ENCODE assay signal across 10 cellular contexts in the genomic region with DNA sequence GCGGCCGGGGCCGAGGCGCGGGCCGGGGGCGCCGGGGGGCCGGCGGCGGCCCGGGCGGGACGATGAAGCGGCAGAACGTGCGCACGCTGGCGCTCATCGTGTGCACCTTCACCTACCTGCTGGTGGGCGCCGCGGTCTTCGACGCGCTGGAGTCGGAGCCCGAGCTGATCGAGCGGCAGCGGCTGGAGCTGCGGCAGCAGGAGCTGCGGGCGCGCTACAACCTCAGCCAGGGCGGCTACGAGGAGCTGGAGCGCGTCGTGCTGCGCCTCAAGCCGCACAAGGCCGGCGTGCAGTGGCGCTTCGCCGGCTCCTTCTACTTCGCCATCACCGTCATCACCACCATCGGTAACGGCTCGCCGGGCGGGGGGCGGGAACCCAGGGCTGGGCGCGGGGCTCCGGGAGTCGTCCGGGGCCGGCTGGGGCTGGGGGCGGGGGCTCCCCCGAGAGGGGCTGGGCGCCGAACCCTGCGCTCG. TPM values are rescaled to one million over a fixed set of nuclear protein-coding genes. Genes with fewer than 3 reads are reported as not detected.
DNase-seq lines count a peak whose midpoint lies in the region; ATAC-seq, FAIRE-seq and TF ChIP-seq lines count a peak whose summit lies in the region.
"Had no signal": no experiment of that assay in that cellular context is flagged by ENCODE, and none has a peak within 500 bp of the region (broad histone marks: within the 10 kb centered on the region; RNA-seq: fewer than 3 reads in every experiment).

No MANE protein-coding gene starts in this region.

- no peak for TF ChIP-seq POLR2A in A549 (IDR thresholded peaks at IDR 0.05; ENCODE audit: low read length)

- intact Hi-C loops in PC-3 (cut with micrococcal nuclease) = no loop called here

- WGBS in A549 (ENCODE audit: missing lambda C conversion rate) = no CpG with 5 or more reads among the region's 67 CpGs

- H3K4me2 ChIP-seq in A549 (peak overlapping the region; percentile 88), PC-3 (ENCODE audit: low read length) (no peak overlapping the region)

- no peaks in the 10 kb centered on the region for H4K20me1 ChIP-seq in PC-3 (ENCODE audit: low read length)

- H3K4me1 ChIP-seq in A549 (peaks cover 25% of the 10 kb centered on the region), PC-3 (ENCODE audit: insufficient read depth, low read length) (peaks cover 21% of the 10 kb centered on the region)

- H3K9me2 ChIP-seq in PC-3 (replicated peaks; ENCODE audit: low read length) = no peaks in the 10 kb centered on the region

- peaks cover 54% of the 10 kb centered on the region for H3K4me1 Mint-ChIP-seq in brain
- peaks cover 3% of the 10 kb centered on the region for H3K4me1 Mint-ChIP-seq in memory B cell

- FAIRE-seq in A549 (lab: Jason Lieb, UNC) = no peak

- H3K27me3 ChIP-seq in PC-3 (ENCODE audit: low read length) = peaks cover 41% of the 10 kb centered on the region

- TF ChIP-seq EP300 in A549 (IDR thresholded peaks at IDR 0.05) = no peak

- no peaks in the 10 kb centered on the region for H3F3A ChIP-seq in PC-3 (ENCODE audit: low read length, unreplicated experiment)

- no peak overlapping the region for H3K27ac Mint-ChIP-seq in brain
- H3K27ac Mint-ChIP-seq in memory B cell = no peak overlapping the region
- H3K27ac Mint-ChIP-seq: stimulated activated naive CD8-positive, alpha-beta T cell treated with anti-CD3 and anti-CD28 coated beads, Interleukin-15, Interleukin-2, amounts not matched to agents 100 ng/mL and 50 ng/mL, for 24 hours had no signal

- H3K4me3 Mint-ChIP-seq in brain (peak overlapping the region in 4 of 5 experiments; percentile 35 to 91 (median 68)), memory B cell (no peak overlapping the region)
- H3K4me3 Mint-ChIP-seq: stimulated activated naive CD8-positive, alpha-beta T cell treated with anti-CD3 and anti-CD28 coated beads, Interleukin-15, Interleukin-2, amounts not matched to agents 100 ng/mL and 50 ng/mL, for 24 hours had no signal

- H3K9me3 Mint-ChIP-seq in brain = no peaks in the 10 kb centered on the region
- no peaks in the 10 kb centered on the region for H3K9me3 Mint-ChIP-seq in memory B cell
- H3K9me3 Mint-ChIP-seq: stimulated activated naive CD8-positive, alpha-beta T cell treated with anti-CD3 and anti-CD28 coated beads, Interleukin-15, Interleukin-2, amounts not matched to agents 100 ng/mL and 50 ng/mL, for 24 hours had no signal

- no peak overlapping the region for H3K9ac ChIP-seq in PC-3 (ENCODE audit: low read length)

- H3K4me3 ChIP-seq in A549 (peak overlapping the region; percentile 36), PC-3 (ENCODE audit: low read length) (no peak overlapping the region)

- H3K79me2 ChIP-seq in PC-3 (ENCODE audit: low read length) = no peaks in the 10 kb centered on the region

- H3K36me3 Mint-ChIP-seq in brain = peaks cover 4% of the 10 kb centered on the region
- H3K36me3 Mint-ChIP-seq in memory B cell = no peaks in the 10 kb centered on the region

- H3K27ac ChIP-seq in A549 = peak overlapping the region in 1 of 2 experiments; percentile 40; a peak in 2 of 6 replicates
- H3K27ac ChIP-seq in PC-3 (ENCODE audit: low read length) = no peak overlapping the region

- POLR2A ChIA-PET in A549 (lab: Yijun Ruan, JAX) (no interaction called here), HEK293T (lab: Yijun Ruan, JAX) (no interaction called here), PC-3 (lab: Charles Lee; ENCODE audit: unreplicated experiment) (no interaction called here)

- CTCF ChIA-PET in A549 (lab: Yijun Ruan, JAX) (interaction anchor here (0.6 to 2.4 kb wide), 2 partner anchors 85 to 87 kb away, joined by 3 to 13 read pairs; no protein-coding TSS in a partner anchor), HEK293T (lab: Yijun Ruan, JAX) (no interaction called here), PC-3 (lab: Charles Lee) (no interaction called here)

- no peak for TF ChIP-seq RAD21 in A549 (conservative IDR thresholded peaks at IDR 0.05 in 1 of 2, IDR thresholded peaks at IDR 0.05 in 1 of 2)

- no peak for TF ChIP-seq CTCF in A549 (IDR thresholded peaks at IDR 0.05)
- no peak for TF ChIP-seq CTCF in brain (conservative IDR thresholded peaks at IDR 0.05)
- TF ChIP-seq CTCF in PC-3 (conservative IDR thresholded peaks at IDR 0.05; ENCODE audit: low read depth, low read length) = no peak

- peaks cover 45% of the 10 kb centered on the region for H3K27me3 Mint-ChIP-seq in brain
- peaks cover 29% of the 10 kb centered on the region for H3K27me3 Mint-ChIP-seq in memory B cell

- DNase-seq in A549 (ENCODE audit: low read depth in 1 of 2, low spot score in 1 of 2) (peak in 1 of 2 experiments; percentile 25), HEK293T (ENCODE audit: extremely low spot score) (peak; percentile 58), memory B cell (ENCODE audit: low spot score in 2 of 2) (no peak), GF-D8 (lab: John Stamatoyannopoulos, UW) (no peak), PC-3 (no peak)

- H3K9me3 ChIP-seq in A549 (no peaks in the 10 kb centered on the region), PC-3 (ENCODE audit: low read length) (no peaks in the 10 kb centered on the region)

- BruUV-seq in PC-3 (replicated peaks; lab: Mats Ljungman, UMichigan) = no TSS peak

- ATAC-seq in A549 (peak; percentile 18 to 32; a peak in 4 of 6 replicates), memory B cell (ENCODE audit: low read depth) (peak; percentile 12), PC-3 (no peak), GM18520 (IDR thresholded peaks at IDR 0.05; ENCODE audit: unreplicated experiment) (no peak), HG03342 (IDR thresholded peaks at IDR 0.05; ENCODE audit: unreplicated experiment) (no peak)

- H3K36me3 ChIP-seq in PC-3 (ENCODE audit: low read depth, low read length) = no peaks in the 10 kb centered on the region

- no peak overlapping the region for H2AFZ ChIP-seq in PC-3 (ENCODE audit: low read length)

TF ChIP-seq in A549, 52 proteins besides CTCF, POLR2A, EP300 and RAD21 (continues in another document):
- TF ChIP-seq CEBPB (IDR thresholded peaks at IDR 0.05) (no peak), MAFK (IDR thresholded peaks at IDR 0.05; ENCODE audit: partially characterized antibody) (no peak), JUN (IDR thresholded peaks at IDR 0.05) (peak in 1 of 2 experiments; percentile 30; a peak in 1 of 5 replicates), TP53 (CRISPR knock-in tag; IDR thresholded peaks at IDR 0.05) (no peak)

TF ChIP-seq in HEK293T, 16 proteins besides CTCF, POLR2A, EP300 and RAD21:
- TF ChIP-seq FOXA1 (IDR thresholded peaks at IDR 0.05) (no peak), BHLHE40 (IDR thresholded peaks at IDR 0.05; ENCODE audit: borderline replicate concordance) (no peak), FOXM1 (IDR thresholded peaks at IDR 0.05; ENCODE audit: borderline replicate concordance) (no peak), TARDBP (IDR thresholded peaks at IDR 0.05) (no peak), ZNF384 (IDR thresholded peaks at IDR 0.05) (no peak), CTBP1 (IDR thresholded peaks at IDR 0.05; ENCODE audit: borderline replicate concordance) (no peak), L3MBTL2 (conservative IDR thresholded peaks at IDR 0.05) (no peak), FOXK2 (IDR thresholded peaks at IDR 0.05) (no peak), LEF1 (IDR thresholded peaks at IDR 0.05; ENCODE audit: borderline replicate concordance) (no peak), NFRKB (IDR thresholded peaks at IDR 0.05) (no peak), SP1 (IDR thresholded peaks at IDR 0.05) (no peak), ELF4 (IDR thresholded peaks at IDR 0.05) (no peak)
- TF ChIP-seq, protein P1, sequence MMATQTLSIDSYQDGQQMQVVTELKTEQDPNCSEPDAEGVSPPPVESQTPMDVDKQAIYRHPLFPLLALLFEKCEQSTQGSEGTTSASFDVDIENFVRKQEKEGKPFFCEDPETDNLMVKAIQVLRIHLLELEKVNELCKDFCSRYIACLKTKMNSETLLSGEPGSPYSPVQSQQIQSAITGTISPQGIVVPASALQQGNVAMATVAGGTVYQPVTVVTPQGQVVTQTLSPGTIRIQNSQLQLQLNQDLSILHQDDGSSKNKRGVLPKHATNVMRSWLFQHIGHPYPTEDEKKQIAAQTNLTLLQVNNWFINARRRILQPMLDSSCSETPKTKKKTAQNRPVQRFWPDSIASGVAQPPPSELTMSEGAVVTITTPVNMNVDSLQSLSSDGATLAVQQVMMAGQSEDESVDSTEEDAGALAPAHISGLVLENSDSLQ (IDR thresholded peaks at IDR 0.05) = no peak
TF ChIP-seq in HEK293T: peak in this region for 0.

RNA-seq across cellular contexts. Expression of a gene that starts 0.3 kb away (rescaled TPM):
- polyA plus RNA-seq in A549 (2011; rRNA removed) (2.8 and 3.5 TPM in 2 replicates), A549 (2017; fragmentation: RNase III; extraction: RNeasy Plus Mini Kit Qiagen cat#74134 plus additional on column Dnase treatment) (1.6 to 3.4 TPM (median 2.4 TPM) in 3 replicates), brain (ENCODE audit: insufficient read depth, low read depth, low replicate concordance) (6.8 TPM)
- 2.0 and 3.4 TPM in 2 replicates for polyA plus RNA-seq in A549 (2012; cell fraction: cytosol; rRNA removed)
- polyA plus RNA-seq in A549 (2012; cell fraction: nucleus; rRNA removed) = 1.7 and 2.9 TPM in 2 replicates
- polyA minus RNA-seq in A549 (2011; rRNA and poly(A)+ RNA removed) = 4.1 TPM in 2 replicates
- 0.04 and 0.69 TPM in 2 replicates for total RNA-seq in PC-3 (2014; rRNA removed)

RNA-seq across cellular contexts. Expression of a gene that starts 51.7 kb away (rescaled TPM):
- polyA plus RNA-seq in A549 (2011; rRNA removed) (1.0 and 2.7 TPM in 2 replicates), A549 (2017; fragmentation: RNase III; extraction: RNeasy Plus Mini Kit Qiagen cat#74134 plus additional on column Dnase treatment) (0.30 to 0.76 TPM in 2 of 3 replicates, not detected in the other), brain (ENCODE audit: insufficient read depth, low read depth, low replicate concordance) (not detected)
- polyA plus RNA-seq in A549 (2012; cell fraction: cytosol; rRNA removed) = 0.29 TPM in 2 replicates
- 0.24 TPM in 1 of 2 replicates, not detected in the other for polyA plus RNA-seq in A549 (2012; cell fraction: nucleus; rRNA removed)
- 0.58 TPM in 1 of 2 replicates, not detected in the other for polyA minus RNA-seq in A549 (2011; rRNA and poly(A)+ RNA removed)
- total RNA-seq in PC-3 (2014; rRNA removed) = not detected in 2 replicates
- total RNA-seq: glomerular endothelial cell had no signal

Comparison
In these comparisons a context has a peak if more than half of its experiments do, and no peak if none do; other contexts are left out.
1. ATAC-seq: peak in A549 (2 of 2) and memory B cell (single experiment); none in PC-3 (single experiment), GM18520 (single experiment) and HG03342 (single experiment).